In genomic region chrX:45851434-45851991, GRCh38 we compare ENCODE assay signal across 8 cellular contexts.
A peak's percentile ranks its signal among the peaks of the same experiment; 100 is the strongest.
DNase-seq lines count a peak whose midpoint lies in the region; ATAC-seq and TF ChIP-seq lines count a peak whose summit lies in the region.

No MANE protein-coding gene starts in this region.

- H3K27ac Mint-ChIP-seq in Calu3 (ENCODE audit: unreplicated experiment) (peak overlapping the region; percentile 39), endothelial cell (ENCODE audit: unreplicated experiment) (no peak overlapping the region)
- peak overlapping the region; percentile 82 for H3K27ac Mint-ChIP-seq in activated CD4-positive, alpha-beta memory T cell treated with anti-CD3 and anti-CD28 coated beads, Interleukin-2, amount 10 ng/mL, durations not matched to agents 7 days and 5 days
- peak overlapping the region in 1 of 2 donors; percentile 56 for H3K27ac Mint-ChIP-seq in natural killer cell treated with Interleukin-12 subunit alpha and Interleukin-12 subunit beta and Interleukin-15 and Interleukin-18, amount 100 ng/mL, for 72 hours

- no peaks in the 10 kb centered on the region for H3K27me3 Mint-ChIP-seq in Calu3 (ENCODE audit: unreplicated experiment)
- H3K27me3 Mint-ChIP-seq in activated CD4-positive, alpha-beta memory T cell treated with anti-CD3 and anti-CD28 coated beads, Interleukin-2, amount 10 ng/mL, durations not matched to agents 7 days and 5 days = no peaks in the 10 kb centered on the region
- peaks cover 4% of the 10 kb centered on the region for H3K27me3 Mint-ChIP-seq in endothelial cell (ENCODE audit: unreplicated experiment)
- peaks cover 20 to 28% of the 10 kb centered on the region in 2 donors for H3K27me3 Mint-ChIP-seq in natural killer cell treated with Interleukin-12 subunit alpha and Interleukin-12 subunit beta and Interleukin-15 and Interleukin-18, amount 100 ng/mL, for 72 hours

- H3K4me3 Mint-ChIP-seq in Calu3 (ENCODE audit: low read depth, unreplicated experiment) = peak overlapping the region; percentile 88
- H3K4me3 Mint-ChIP-seq in activated CD4-positive, alpha-beta memory T cell treated with anti-CD3 and anti-CD28 coated beads, Interleukin-2, amount 10 ng/mL, durations not matched to agents 7 days and 5 days = peak overlapping the region; percentile 99
- H3K4me3 Mint-ChIP-seq in endothelial cell (ENCODE audit: unreplicated experiment) = peak overlapping the region; percentile 89
- H3K4me3 Mint-ChIP-seq in natural killer cell treated with Interleukin-12 subunit alpha and Interleukin-12 subunit beta and Interleukin-15 and Interleukin-18, amount 100 ng/mL, for 72 hours = peak overlapping the region; percentile 72

- no peak for TF ChIP-seq CTCF in Calu3 (IDR thresholded peaks at IDR 0.05; ENCODE audit: unreplicated experiment)
- TF ChIP-seq CTCF in endothelial cell (IDR thresholded peaks at IDR 0.05; ENCODE audit: unreplicated experiment) = no peak
- TF ChIP-seq CTCF in stomach (IDR thresholded peaks at IDR 0.05) = no peak

- TF ChIP-seq POLR2A in stomach (IDR thresholded peaks at IDR 0.05) = no peak

- intact Hi-C loops in Calu3 (cut with micrococcal nuclease; ENCODE audit: unreplicated experiment) (no loop called here), stomach (cut with DNase I; ENCODE audit: low total_unique reads) (no loop called here)

- H3K36me3 Mint-ChIP-seq in Calu3 (ENCODE audit: insufficient read depth, unreplicated experiment) = peaks cover 54% of the 10 kb centered on the region
- H3K36me3 Mint-ChIP-seq in activated CD4-positive, alpha-beta memory T cell treated with anti-CD3 and anti-CD28 coated beads, Interleukin-2, amount 10 ng/mL, durations not matched to agents 7 days and 5 days (ENCODE audit: low read depth) = peaks cover 31% of the 10 kb centered on the region
- no peaks in the 10 kb centered on the region for H3K36me3 Mint-ChIP-seq in endothelial cell (ENCODE audit: low read depth, unreplicated experiment)
- no peaks in the 10 kb centered on the region for H3K36me3 Mint-ChIP-seq in natural killer cell treated with Interleukin-12 subunit alpha and Interleukin-12 subunit beta and Interleukin-15 and Interleukin-18, amount 100 ng/mL, for 72 hours

- ATAC-seq in natural killer cell treated with Interleukin-12 subunit alpha and Interleukin-12 subunit beta and Interleukin-15 and Interleukin-18, amount 100 ng/mL, for 72 hours = peak; percentile 80 to 86

- H3K4me1 Mint-ChIP-seq in Calu3 (ENCODE audit: low read depth, unreplicated experiment) = no peaks in the 10 kb centered on the region
- H3K4me1 Mint-ChIP-seq in activated CD4-positive, alpha-beta memory T cell treated with anti-CD3 and anti-CD28 coated beads, Interleukin-2, amount 10 ng/mL, durations not matched to agents 7 days and 5 days = peaks cover 45% of the 10 kb centered on the region
- peaks cover 8% of the 10 kb centered on the region for H3K4me1 Mint-ChIP-seq in endothelial cell (ENCODE audit: unreplicated experiment)
- peaks cover 14 to 20% of the 10 kb centered on the region in 2 donors for H3K4me1 Mint-ChIP-seq in natural killer cell treated with Interleukin-12 subunit alpha and Interleukin-12 subunit beta and Interleukin-15 and Interleukin-18, amount 100 ng/mL, for 72 hours (ENCODE audit: low read depth in 2 of 2)

- H3K36me3 ChIP-seq in stomach = no peaks in the 10 kb centered on the region

- H3K9me3 Mint-ChIP-seq in Calu3 (ENCODE audit: low read depth, unreplicated experiment) (no peaks in the 10 kb centered on the region), endothelial cell (ENCODE audit: unreplicated experiment) (no peaks in the 10 kb centered on the region)
- H3K9me3 Mint-ChIP-seq in activated CD4-positive, alpha-beta memory T cell treated with anti-CD3 and anti-CD28 coated beads, Interleukin-2, amount 10 ng/mL, durations not matched to agents 7 days and 5 days = no peaks in the 10 kb centered on the region
- no peaks in the 10 kb centered on the region for H3K9me3 Mint-ChIP-seq in natural killer cell treated with Interleukin-12 subunit alpha and Interleukin-12 subunit beta and Interleukin-15 and Interleukin-18, amount 100 ng/mL, for 72 hours

- peaks cover 0 to 12% (median 5%) of the 10 kb centered on the region in 4 donors for H3K4me1 ChIP-seq in stomach

- TF ChIP-seq EP300 in stomach (IDR thresholded peaks at IDR 0.05) = no peak

- no peaks in the 10 kb centered on the region for H3K9me3 ChIP-seq in stomach

- no TSS peak for BruUV-seq in Calu3 (replicated peaks; lab: Mats Ljungman, UMichigan)

- POLR2A ChIA-PET in activated CD4-positive, alpha-beta memory T cell treated with anti-CD3 and anti-CD28 coated beads, Interleukin-2, amount 10 ng/mL, durations not matched to agents 7 days and 5 days (lab: Charles Lee) = interaction anchor here (0.6 to 4.6 kb wide), 11 partner anchors 19 to 596 kb away, joined by 3 to 39 read pairs (median 6); no protein-coding TSS in a partner anchor

- whole genome bisulfite sequencing in stomach, 5 donors = 1 to 27% (median 3%) methylated on average over 3 to 47 of the region's 53 CpGs

- peak overlapping the region in 4 of 5 donors; percentile 6 to 73 (median 52) for H3K27ac ChIP-seq in stomach

- CTCF ChIA-PET in Calu3 (lab: Charles Lee) = interaction anchor here (0.5 kb wide), 1 partner anchor 15 kb away, joined by 5 read pairs; no protein-coding TSS in a partner anchor
- CTCF ChIA-PET in activated CD4-positive, alpha-beta memory T cell treated with anti-CD3 and anti-CD28 coated beads, Interleukin-2, amount 10 ng/mL, durations not matched to agents 7 days and 5 days (lab: Charles Lee) = interaction anchor here (1.4 to 1.9 kb wide), 3 partner anchors 43 to 525 kb away, joined by 4 to 11 read pairs (median 6); no protein-coding TSS in a partner anchor

- H3K27me3 ChIP-seq in stomach = peaks cover 0 to 19% (median 16%) of the 10 kb centered on the region in 3 donors

- peak overlapping the region; percentile 50 to 79 (median 63) for H3K4me3 ChIP-seq in stomach

- DNase-seq in Calu3 (peak; percentile 67), NCI-H1105 (lab: John Stamatoyannopoulos, UW) (peak; percentile 33), endothelial cell (ENCODE audit: low spot score) (peak; percentile 28), stomach (peak; percentile 38), SHP77 treated with DMSO at 0.1 percent for 48 hours (lab: John Stamatoyannopoulos, UW) (no peak), GF-D8 (lab: John Stamatoyannopoulos, UW) (no peak)
- peak; percentile 65 for DNase-seq in activated CD4-positive, alpha-beta memory T cell treated with anti-CD3 and anti-CD28 coated beads, Interleukin-2, amount 10 ng/mL, durations not matched to agents 7 days and 5 days
- DNase-seq in natural killer cell treated with Interleukin-12 subunit alpha and Interleukin-12 subunit beta and Interleukin-15 and Interleukin-18, amount 100 ng/mL, for 72 hours (ENCODE audit: low spot score) = peak; percentile 60

Comparison
In these comparisons a context has a peak if more than half of its experiments do, and no peak if none do; other contexts are left out.
1. DNase-seq: peak in Calu3 (single experiment), NCI-H1105 (single experiment), activated CD4-positive, alpha-beta memory T cell treated with anti-CD3 and anti-CD28 coated beads, Interleukin-2, amount 10 ng/mL, durations not matched to agents 7 days and 5 days (single experiment), endothelial cell (single experiment), natural killer cell treated with Interleukin-12 subunit alpha and Interleukin-12 subunit beta and Interleukin-15 and Interleukin-18, amount 100 ng/mL, for 72 hours (single experiment) and stomach (single experiment); none in SHP77 treated with DMSO at 0.1 percent for 48 hours (single experiment) and GF-D8 (single experiment).
2. Peak in every context shown above with its lines, with median percentiles within 50 percentile points of each other: H3K4me3 Mint-ChIP-seq.